ENCODE assay signal across 6 cellular contexts in the genomic region with DNA sequence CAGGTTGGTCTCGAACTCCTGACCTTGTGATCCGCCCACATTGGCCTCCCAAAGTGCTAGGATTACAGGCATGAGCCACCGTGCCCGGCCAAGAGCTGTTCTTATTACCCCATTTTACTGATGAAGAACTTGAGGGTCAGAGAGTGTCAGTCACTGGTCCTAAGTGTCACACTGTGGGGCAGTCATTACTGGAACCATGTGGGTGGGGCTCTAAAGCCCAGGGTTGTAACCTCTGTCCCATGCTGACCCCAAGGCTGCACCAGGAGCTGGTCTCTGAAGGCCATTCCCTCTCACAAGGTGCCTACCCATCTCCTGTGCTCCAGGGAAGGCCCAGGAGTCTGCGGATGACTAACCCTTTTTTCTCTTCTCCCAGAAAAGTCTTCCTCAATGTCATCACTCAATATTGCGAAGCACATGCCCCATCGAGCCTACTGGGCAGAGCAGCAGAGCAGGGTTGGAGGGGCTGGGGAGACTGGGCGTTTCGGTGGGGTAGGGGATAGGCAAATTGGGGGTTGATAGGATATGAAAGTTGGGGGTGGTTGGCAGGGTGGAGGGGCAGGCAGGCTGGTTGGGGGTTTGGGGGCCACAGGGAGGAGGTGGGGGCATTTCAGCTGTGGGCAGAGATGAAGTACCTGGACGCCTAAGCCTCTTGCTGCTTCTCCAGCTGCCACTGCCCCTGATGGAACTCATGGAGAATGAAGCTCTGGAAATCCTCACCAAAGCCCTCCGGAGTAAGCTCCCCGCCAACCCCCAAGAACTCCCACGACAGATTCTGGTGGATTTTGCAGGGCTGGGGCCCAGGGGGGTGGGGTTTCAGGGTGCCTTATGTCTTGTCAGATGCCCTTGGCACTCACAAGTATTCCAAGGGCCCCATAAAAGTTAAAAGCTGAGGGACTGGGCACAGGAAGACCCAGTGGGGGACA. TPM values are rescaled to one million over a fixed set of nuclear protein-coding genes. Genes with fewer than 3 reads are reported as not detected.
DNase-seq lines count a peak whose midpoint lies in the region; ATAC-seq and TF ChIP-seq lines count a peak whose summit lies in the region.

No MANE protein-coding gene starts in this region.

- CTCF ChIA-PET in activated CD8-positive, alpha-beta T cell treated with anti-CD3 and anti-CD28 coated beads, Interleukin-2, amount 10 ng/mL, durations not matched to agents 7 days and 5 days (lab: Charles Lee), result interaction anchor here (1.1 to 5.8 kb wide), 18 partner anchors 9 to 302 kb away, joined by 3 to 165 read pairs (median 16); a partner anchor contains a TSS

- no peak for TF ChIP-seq CTCF in GM23338 (conservative IDR thresholded peaks at IDR 0.05; ENCODE audit: low read depth in 2 of 2)
- TF ChIP-seq CTCF in neural progenitor cell (IDR thresholded peaks at IDR 0.05), result no peak

- ATAC-seq in GM23338 (no peak), HG02852 (IDR thresholded peaks at IDR 0.05; ENCODE audit: unreplicated experiment) (no peak)
- no peak for ATAC-seq in activated CD8-positive, alpha-beta T cell treated with anti-CD3 and anti-CD28 coated beads, Interleukin-2, amount 10 ng/mL, durations not matched to agents 7 days and 5 days

- H3K79me2 ChIP-seq in GM23338 (replicated peaks; ENCODE audit: insufficient read depth), result peaks cover 18% of the 10 kb centered on the region
- peaks cover 18% of the 10 kb centered on the region for H3K79me2 ChIP-seq in neural progenitor cell (ENCODE audit: low read depth)

- H3K36me3 ChIP-seq in GM23338 (ENCODE audit: insufficient read depth) (no peaks in the 10 kb centered on the region), neural progenitor cell (no peaks in the 10 kb centered on the region)

- H3K4me2 ChIP-seq in GM23338, result peak overlapping the region; percentile 96
- H3K4me2 ChIP-seq in neural progenitor cell, result no peak overlapping the region

- DNase-seq in GM23338 (ENCODE audit: low spot score) (no peak), neural progenitor cell (ENCODE audit: low spot score) (no peak), epidermal melanocyte (ENCODE audit: insufficient read length, low spot score) (no peak), retina (no peak)
- DNase-seq in activated CD8-positive, alpha-beta T cell treated with anti-CD3 and anti-CD28 coated beads, Interleukin-2, amount 10 ng/mL, durations not matched to agents 7 days and 5 days, result no peak

- H3K4me1 Mint-ChIP-seq in GM23338 (peaks cover 17% of the 10 kb centered on the region), neural progenitor cell (peaks cover 26% of the 10 kb centered on the region)
- peaks cover 52% of the 10 kb centered on the region for H3K4me1 Mint-ChIP-seq in activated CD8-positive, alpha-beta T cell treated with anti-CD3 and anti-CD28 coated beads, Interleukin-2, amount 10 ng/mL, durations not matched to agents 7 days and 5 days (ENCODE audit: low read depth)

- H3F3A ChIP-seq in GM23338 (replicated peaks; ENCODE audit: low read depth) (peaks cover 15% of the 10 kb centered on the region), neural progenitor cell (ENCODE audit: low read depth) (peaks cover 36% of the 10 kb centered on the region)

- H3K9ac ChIP-seq in neural progenitor cell, result no peak overlapping the region

- H3K9me3 ChIP-seq in neural progenitor cell (ENCODE audit: low read depth), result no peaks in the 10 kb centered on the region

- H3K4me3 ChIP-seq in GM23338 (peak overlapping the region; percentile 80; the same call in 1 of the 2 replicates), neural progenitor cell (no peak overlapping the region)

- H3K9me2 ChIP-seq in GM23338 (ENCODE audit: insufficient read depth), result no peaks in the 10 kb centered on the region

- H3K27ac Mint-ChIP-seq in GM23338 (no peak overlapping the region), neural progenitor cell (no peak overlapping the region)
- H3K27ac Mint-ChIP-seq in activated CD8-positive, alpha-beta T cell treated with anti-CD3 and anti-CD28 coated beads, Interleukin-2, amount 10 ng/mL, durations not matched to agents 7 days and 5 days, result peak overlapping the region; percentile 99

- H3K27me3 ChIP-seq in GM23338 (ENCODE audit: insufficient read depth) (peaks cover 50% of the 10 kb centered on the region), neural progenitor cell (peaks cover 59% of the 10 kb centered on the region)

- H3K9me3 Mint-ChIP-seq in GM23338 (no peaks in the 10 kb centered on the region; the same call in 2 of the 3 replicates), neural progenitor cell (no peaks in the 10 kb centered on the region)
- H3K9me3 Mint-ChIP-seq in activated CD8-positive, alpha-beta T cell treated with anti-CD3 and anti-CD28 coated beads, Interleukin-2, amount 10 ng/mL, durations not matched to agents 7 days and 5 days (ENCODE audit: insufficient read depth), result no peaks in the 10 kb centered on the region

- H3K27me3 Mint-ChIP-seq in GM23338 (ENCODE audit: insufficient read depth, low read depth, poor library complexity), result peaks cover 55% of the 10 kb centered on the region
- H3K27me3 Mint-ChIP-seq in activated CD8-positive, alpha-beta T cell treated with anti-CD3 and anti-CD28 coated beads, Interleukin-2, amount 10 ng/mL, durations not matched to agents 7 days and 5 days (ENCODE audit: low read depth), result peaks cover 25% of the 10 kb centered on the region
- H3K27me3 Mint-ChIP-seq in neural progenitor cell (ENCODE audit: insufficient read depth, low read depth), result peaks cover 42% of the 10 kb centered on the region

- H3K36me3 Mint-ChIP-seq in GM23338 (ENCODE audit: low read depth), result peaks cover 6% of the 10 kb centered on the region; the same call in 2 of the 3 replicates
- peaks cover 13% of the 10 kb centered on the region for H3K36me3 Mint-ChIP-seq in activated CD8-positive, alpha-beta T cell treated with anti-CD3 and anti-CD28 coated beads, Interleukin-2, amount 10 ng/mL, durations not matched to agents 7 days and 5 days (ENCODE audit: low read depth)
- H3K36me3 Mint-ChIP-seq in neural progenitor cell, result no peaks in the 10 kb centered on the region

- H3K4me1 ChIP-seq in GM23338 (ENCODE audit: insufficient read depth), result peaks cover 13% of the 10 kb centered on the region; the same call in 1 of the 2 replicates
- peaks cover 20% of the 10 kb centered on the region for H3K4me1 ChIP-seq in neural progenitor cell

- H2AFZ ChIP-seq in GM23338 (no peak overlapping the region), neural progenitor cell (replicated peaks) (no peak overlapping the region)

- H4K20me1 ChIP-seq in GM23338 (replicated peaks; ENCODE audit: insufficient read depth) (peaks cover 3% of the 10 kb centered on the region; the same call in 1 of the 2 replicates), neural progenitor cell (ENCODE audit: low read depth) (peaks cover 36% of the 10 kb centered on the region)

- H3K27ac ChIP-seq in GM23338 (ENCODE audit: low read depth), result no peak overlapping the region
- H3K27ac ChIP-seq in neural progenitor cell, result no peak overlapping the region

- POLR2A ChIA-PET in activated CD8-positive, alpha-beta T cell treated with anti-CD3 and anti-CD28 coated beads, Interleukin-2, amount 10 ng/mL, durations not matched to agents 7 days and 5 days (lab: Charles Lee), result interaction anchor here (0.9 to 5.5 kb wide), 9 partner anchors 10 to 117 kb away, joined by 3 to 42 read pairs (median 14); a partner anchor contains a TSS

- H3K4me3 Mint-ChIP-seq in GM23338 (peak overlapping the region; percentile 90; the same call in 1 of the 3 replicates), neural progenitor cell (peak overlapping the region; percentile 91)
- peak overlapping the region; percentile 88 for H3K4me3 Mint-ChIP-seq in activated CD8-positive, alpha-beta T cell treated with anti-CD3 and anti-CD28 coated beads, Interleukin-2, amount 10 ng/mL, durations not matched to agents 7 days and 5 days

TF ChIP-seq in GM23338, 12 proteins besides CTCF, POLR2A, EP300 and RAD21 (continues in another document):
- no peak for TF ChIP-seq POLR2AphosphoS5 (IDR thresholded peaks at IDR 0.05; ENCODE audit: low read depth)

RNA-seq across cellular contexts. Expression of a gene that starts 2.0 kb away (rescaled TPM):
- 50.1 and 55.1 TPM in 2 replicates for total RNA-seq in GM23338 (2014; rRNA removed; shearing (Covaris generic))
- polyA plus RNA-seq in GM23338 (2016; fragmentation: Nextera tagmentation; extraction: Ambion mirVana), result 13.7 and 15.7 TPM in 2 replicates
- total RNA-seq in activated CD8-positive, alpha-beta T cell treated with anti-CD3 and anti-CD28 coated beads, Interleukin-2, amount 10 ng/mL, durations not matched to agents 7 days and 5 days, result 10 to 100 TPM; 42.7 to 43.2 TPM
- 5.5 and 22.0 TPM in 2 replicates for total RNA-seq in neural progenitor cell (ENCODE audit: low replicate concordance)

RNA-seq across cellular contexts. Expression of a gene that starts 3.2 kb away (rescaled TPM):
- not detected in 2 replicates for total RNA-seq in GM23338 (2014; rRNA removed; shearing (Covaris generic))
- 0.99 and 1.8 TPM in 2 replicates for polyA plus RNA-seq in GM23338 (2016; fragmentation: Nextera tagmentation; extraction: Ambion mirVana)
- not detected for total RNA-seq in activated CD8-positive, alpha-beta T cell treated with anti-CD3 and anti-CD28 coated beads, Interleukin-2, amount 10 ng/mL, durations not matched to agents 7 days and 5 days
- 0.22 TPM in 1 of 2 replicates, not detected in the other for total RNA-seq in neural progenitor cell (ENCODE audit: low replicate concordance)

RNA-seq across cellular contexts. Expression of a gene that starts 12.3 kb away (rescaled TPM):
- 1.0 TPM in 1 of 2 replicates, not detected in the other for total RNA-seq in GM23338 (2014; rRNA removed; shearing (Covaris generic))
- not detected in 2 replicates for polyA plus RNA-seq in GM23338 (2016; fragmentation: Nextera tagmentation; extraction: Ambion mirVana)
- not detected for total RNA-seq in activated CD8-positive, alpha-beta T cell treated with anti-CD3 and anti-CD28 coated beads, Interleukin-2, amount 10 ng/mL, durations not matched to agents 7 days and 5 days
- 0.19 TPM in 1 of 2 replicates, not detected in the other for total RNA-seq in neural progenitor cell (ENCODE audit: low replicate concordance)

RNA-seq across cellular contexts. Expression of a gene that starts 14.0 kb away (rescaled TPM):
- total RNA-seq in GM23338 (2014; rRNA removed; shearing (Covaris generic)), result 298 and 349 TPM in 2 replicates
- 927 and 1,003 TPM in 2 replicates for polyA plus RNA-seq in GM23338 (2016; fragmentation: Nextera tagmentation; extraction: Ambion mirVana)
- 100 to 1,000 TPM; 154 to 165 TPM for total RNA-seq in activated CD8-positive, alpha-beta T cell treated with anti-CD3 and anti-CD28 coated beads, Interleukin-2, amount 10 ng/mL, durations not matched to agents 7 days and 5 days
- 257 and 284 TPM in 2 replicates for total RNA-seq in neural progenitor cell (ENCODE audit: low replicate concordance)

RNA-seq across cellular contexts. Expression of a gene that starts 14.6 kb away (rescaled TPM):
- total RNA-seq in GM23338 (2014; rRNA removed; shearing (Covaris generic)), result 202 and 212 TPM in 2 replicates
- polyA plus RNA-seq in GM23338 (2016; fragmentation: Nextera tagmentation; extraction: Ambion mirVana), result 300 and 312 TPM in 2 replicates
- total RNA-seq in activated CD8-positive, alpha-beta T cell treated with anti-CD3 and anti-CD28 coated beads, Interleukin-2, amount 10 ng/mL, durations not matched to agents 7 days and 5 days, result 100 to 1,000 TPM; 102 to 106 TPM
- total RNA-seq in neural progenitor cell (ENCODE audit: low replicate concordance), result 111 and 182 TPM in 2 replicates
